ENCODE assay signal across 15 cellular contexts in genomic region chr2:133040175-133040574, GRCh38.
A peak's percentile ranks its signal among the peaks of the same experiment; 100 is the strongest.
DNase-seq lines count a peak whose midpoint lies in the region; ATAC-seq, FAIRE-seq and TF ChIP-seq lines count a peak whose summit lies in the region.
"Had no signal": no experiment of that assay in that cellular context is flagged by ENCODE, and none has a peak within 500 bp of the region (broad histone marks: within the 10 kb centered on the region; RNA-seq: fewer than 3 reads in every experiment).

No MANE protein-coding gene starts in this region.

- TF ChIP-seq CTCF in brain microvascular endothelial cell (IDR thresholded peaks at IDR 0.05; ENCODE audit: low read depth, low read length, missing control alignments) (no peak), kidney (IDR thresholded peaks at IDR 0.05; ENCODE audit: borderline replicate concordance, extremely low read depth, insufficient read depth) (no peak)

- peak; percentile 81 for DNase-seq in EL
- peak; percentile 79 for DNase-seq in M059J (ENCODE audit: low read depth)
- DNase-seq in brain microvascular endothelial cell = peak; percentile 53
- peak; percentile 14 for DNase-seq in non-pigmented ciliary epithelial cell (ENCODE audit: low read depth)
- no peak for DNase-seq in activated naive CD4-positive, alpha-beta T cell treated with anti-CD3 and anti-CD28 coated beads, Interleukin-2, amount 50 U/mL, for 72 hours (ENCODE audit: low spot score in 2 of 2)
- no peak for DNase-seq in kidney
- DNase-seq in GOT3 (lab: John Stamatoyannopoulos, UW) = no peak
- DNase-seq in activated CD4-positive, alpha-beta T cell treated with anti-CD3 and anti-CD28 coated beads for 4 hours = no peak
- DNase-seq: DMS 273 treated with DMSO at 0.1 percent for 48 hours, NCI-H1092 treated with DMSO at 0.1 percent for 48 hours, NCI-H1694 treated with DMSO at 0.1 percent for 48 hours, NCI-H69 had no signal

- no peak for FAIRE-seq in kidney (lab: Jason Lieb, UNC)
- FAIRE-seq: GM12878, HTR-8/SVneo had no signal

- peaks cover 5 to 9% of the 10 kb centered on the region in 2 donors for H3K36me3 Mint-ChIP-seq in activated naive CD4-positive, alpha-beta T cell treated with anti-CD3 and anti-CD28 coated beads, Interleukin-2, amount 50 U/mL, for 72 hours

- no peaks in the 10 kb centered on the region for H3K27me3 ChIP-seq in brain microvascular endothelial cell (replicated peaks)
- H3K27me3 ChIP-seq: BLaER1 had no signal

- no peak overlapping the region for H3K9ac ChIP-seq in kidney (ENCODE audit: low read length in 2 of 2)
- H3K9ac ChIP-seq: BLaER1 had no signal

- in situ Hi-C loops in brain microvascular endothelial cell (cut with HindIII; ENCODE audit: low pct_ligation_motif_present, low sequenced_read_pairs) = no loop called here

- H3K4me3 ChIP-seq in brain microvascular endothelial cell (ENCODE audit: low read depth, low read length) (no peak overlapping the region), kidney (ENCODE audit: low read length in 2 of 2) (no peak overlapping the region)
- H3K4me3 ChIP-seq: BLaER1, GM12878 had no signal

- intact Hi-C loops in kidney (cut with DNase I) = no loop called here

- H3K9me3 Mint-ChIP-seq in activated naive CD4-positive, alpha-beta T cell treated with anti-CD3 and anti-CD28 coated beads, Interleukin-2, amount 50 U/mL, for 72 hours = peaks cover 22 to 24% of the 10 kb centered on the region in 2 donors

- H3K27ac ChIP-seq in brain microvascular endothelial cell = no peak overlapping the region
- H3K27ac ChIP-seq in kidney (ENCODE audit: low read depth in 2 of 2, low read length in 2 of 2) = no peak overlapping the region
- H3K27ac ChIP-seq: BLaER1 had no signal

- H3K27ac Mint-ChIP-seq in activated naive CD4-positive, alpha-beta T cell treated with anti-CD3 and anti-CD28 coated beads, Interleukin-2, amount 50 U/mL, for 72 hours = no peak overlapping the region

- ATAC-seq in activated naive CD4-positive, alpha-beta T cell treated with anti-CD3 and anti-CD28 coated beads, Interleukin-2, amount 50 U/mL, for 72 hours = no peak
- ATAC-seq: GM12878 had no signal

- peaks cover 0 to 14% of the 10 kb centered on the region in 2 donors for H3K9me3 ChIP-seq in kidney (ENCODE audit: control insufficient read depth in 1 of 2, low read length in 2 of 2)
- H3K9me3 ChIP-seq: BLaER1 had no signal

- H3K4me1 ChIP-seq in kidney (ENCODE audit: control insufficient read depth in 1 of 2, insufficient read depth in 1 of 2, low read depth in 1 of 2, low read length in 2 of 2) = no peaks in the 10 kb centered on the region
- H3K4me1 ChIP-seq: BLaER1 had no signal

- H3K36me3 ChIP-seq in brain microvascular endothelial cell (replicated peaks) (no peaks in the 10 kb centered on the region), kidney (ENCODE audit: control insufficient read depth in 1 of 2, insufficient read depth in 2 of 2, low read length in 2 of 2) (no peaks in the 10 kb centered on the region)
- H3K36me3 ChIP-seq: BLaER1 had no signal

Comparison
In these comparisons a context has a peak if more than half of its experiments do, and no peak if none do; other contexts are left out.
1. DNase-seq: peak in EL (single experiment), M059J (single experiment), brain microvascular endothelial cell (single experiment) and non-pigmented ciliary epithelial cell (single experiment); none in activated naive CD4-positive, alpha-beta T cell treated with anti-CD3 and anti-CD28 coated beads, Interleukin-2, amount 50 U/mL, for 72 hours (0 of 2), kidney (single experiment), GOT3 (single experiment) and activated CD4-positive, alpha-beta T cell treated with anti-CD3 and anti-CD28 coated beads for 4 hours (0 of 2).